ENCODE assay signal across 11 cellular contexts in the genomic region with DNA sequence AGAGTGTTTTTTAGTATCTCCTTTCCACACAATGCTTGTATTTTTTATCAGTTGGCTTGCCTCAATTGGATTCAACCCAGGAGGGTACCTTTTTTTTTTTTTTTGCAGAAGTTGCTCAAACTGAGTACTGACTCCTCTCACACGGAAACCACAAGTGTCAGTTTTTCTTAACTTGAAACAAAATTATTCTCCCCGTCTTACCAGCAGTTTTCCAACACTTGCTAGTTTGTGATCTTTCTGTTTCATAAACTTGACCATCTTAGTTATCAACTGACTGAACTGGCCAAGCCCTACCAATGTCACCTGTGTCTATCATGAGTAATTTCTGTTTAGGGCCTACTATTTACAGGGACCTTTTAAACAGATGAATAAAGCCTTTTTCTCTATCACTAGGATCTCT. TPM values are rescaled to one million over a fixed set of nuclear protein-coding genes. Genes with fewer than 3 reads are reported as not detected.
DNase-seq lines count a peak whose midpoint lies in the region; ATAC-seq and TF ChIP-seq lines count a peak whose summit lies in the region.
"Had no signal": no experiment of that assay in that cellular context is flagged by ENCODE, and none has a peak within 500 bp of the region (broad histone marks: within the 10 kb centered on the region; RNA-seq: fewer than 3 reads in every experiment).

No MANE protein-coding gene starts in this region.

- no peak overlapping the region for H3K27ac ChIP-seq in CD4-positive, alpha-beta T cell (ENCODE audit: low read depth, low read length)

- ATAC-seq in GM21360 (IDR thresholded peaks at IDR 0.05; ENCODE audit: unreplicated experiment) (peak; percentile 48), HG03354 (IDR thresholded peaks at IDR 0.05; ENCODE audit: poor library complexity, severe bottlenecking, unreplicated experiment) (peak; percentile 74)
- ATAC-seq in activated CD8-positive, alpha-beta T cell treated with anti-CD3 and anti-CD28 coated beads for 36 hours = peak; percentile 83
- ATAC-seq in CD4-positive, alpha-beta T cell (ENCODE audit: poor library complexity) = no peak

- H3K27me3 Mint-ChIP-seq in activated CD8-positive, alpha-beta T cell treated with anti-CD3 and anti-CD28 coated beads for 36 hours = peaks cover 4% of the 10 kb centered on the region
- H3K27me3 Mint-ChIP-seq in CD4-positive, alpha-beta T cell = no peaks in the 10 kb centered on the region

- no peak overlapping the region for H3K4me3 Mint-ChIP-seq in activated CD8-positive, alpha-beta T cell treated with anti-CD3 and anti-CD28 coated beads for 36 hours
- no peak overlapping the region for H3K4me3 Mint-ChIP-seq in CD4-positive, alpha-beta T cell
- H3K4me3 Mint-ChIP-seq: naive B cell, T-cell had no signal

- H3K9me3 ChIP-seq in CD4-positive, alpha-beta T cell (ENCODE audit: control insufficient read depth, low read length) = no peaks in the 10 kb centered on the region

- no peak for TF ChIP-seq CTCF in GM13976 (IDR thresholded peaks at IDR 0.05; ENCODE audit: borderline replicate concordance, control extremely low read depth, extremely low read depth, insufficient read depth, missing control alignments)
- TF ChIP-seq CTCF in activated CD8-positive, alpha-beta T cell treated with anti-CD3 and anti-CD28 coated beads for 36 hours (IDR thresholded peaks at IDR 0.05) = no peak
- no peak for TF ChIP-seq CTCF in CD4-positive, alpha-beta T cell (IDR thresholded peaks at IDR 0.05)

- H3K27ac Mint-ChIP-seq in activated CD8-positive, alpha-beta T cell treated with anti-CD3 and anti-CD28 coated beads for 36 hours = no peak overlapping the region
- H3K27ac Mint-ChIP-seq in CD4-positive, alpha-beta T cell = no peak overlapping the region

- in situ Hi-C loops in GM13976 (cut with MboI; ENCODE audit: low sequenced_read_pairs, unreplicated experiment) = loop anchor here (25.0 kb wide), 1 partner anchor 755 kb away; no protein-coding TSS in a partner anchor

- H3K4me1 Mint-ChIP-seq in activated CD8-positive, alpha-beta T cell treated with anti-CD3 and anti-CD28 coated beads for 36 hours (ENCODE audit: low read depth) = peaks cover 25% of the 10 kb centered on the region
- peaks cover 24% of the 10 kb centered on the region for H3K4me1 Mint-ChIP-seq in CD4-positive, alpha-beta T cell (ENCODE audit: low read depth)

- DNase-seq in GM13976 (ENCODE audit: low spot score) (peak; percentile 46), SHP77 treated with DMSO at 0.1 percent for 48 hours (lab: John Stamatoyannopoulos, UW) (no peak), NCI-H2029 (lab: John Stamatoyannopoulos, UW) (no peak)
- no peak for DNase-seq in activated CD8-positive, alpha-beta T cell treated with anti-CD3 and anti-CD28 coated beads for 36 hours
- no peak for DNase-seq in stimulated activated CD4-positive, alpha-beta T cell treated with anti-CD3 and anti-CD28 coated beads, Interleukin-2, amount 100 ng/mL, for 48 hours
- no peak for DNase-seq in CD4-positive, alpha-beta T cell
- DNase-seq: amygdala, naive B cell, T-cell had no signal

- no peaks in the 10 kb centered on the region for H3K36me3 Mint-ChIP-seq in activated CD8-positive, alpha-beta T cell treated with anti-CD3 and anti-CD28 coated beads for 36 hours (ENCODE audit: low read depth)
- H3K36me3 Mint-ChIP-seq in CD4-positive, alpha-beta T cell (ENCODE audit: low read depth) = no peaks in the 10 kb centered on the region
- H3K36me3 Mint-ChIP-seq: naive B cell, T-cell had no signal

- intact Hi-C loops in activated CD8-positive, alpha-beta T cell treated with anti-CD3 and anti-CD28 coated beads for 36 hours (cut with micrococcal nuclease) = no loop called here
- intact Hi-C loops in CD4-positive, alpha-beta T cell (cut with DNase I, micrococcal nuclease) = no loop called here

- no peaks in the 10 kb centered on the region for H3K27me3 ChIP-seq in CD4-positive, alpha-beta T cell (ENCODE audit: control insufficient read depth, insufficient read depth, low read length)

- POLR2A ChIA-PET in activated CD8-positive, alpha-beta T cell treated with anti-CD3 and anti-CD28 coated beads for 36 hours (lab: Charles Lee) = no interaction called here
- POLR2A ChIA-PET in CD4-positive, alpha-beta T cell (lab: Charles Lee) = interaction anchor here (0.6 to 1.0 kb wide), 2 partner anchors 34 to 156 kb away, joined by 3 to 4 read pairs; a partner anchor contains a TSS

- no peaks in the 10 kb centered on the region for H3K9me3 Mint-ChIP-seq in activated CD8-positive, alpha-beta T cell treated with anti-CD3 and anti-CD28 coated beads for 36 hours
- no peaks in the 10 kb centered on the region for H3K9me3 Mint-ChIP-seq in CD4-positive, alpha-beta T cell
- H3K9me3 Mint-ChIP-seq: T-cell had no signal

- CTCF ChIA-PET in activated CD8-positive, alpha-beta T cell treated with anti-CD3 and anti-CD28 coated beads for 36 hours (lab: Charles Lee) = interaction anchor here (0.7 to 6.1 kb wide), 3 partner anchors 18 to 34 kb away, joined by 3 to 39 read pairs (median 3); a partner anchor contains a TSS
- CTCF ChIA-PET in CD4-positive, alpha-beta T cell (lab: Charles Lee) = interaction anchor here (0.7 kb wide), 1 partner anchor 54 kb away, joined by 3 read pairs; no protein-coding TSS in a partner anchor

RNA-seq across cellular contexts. Expression of a gene that starts 34.1 kb away (rescaled TPM):
- total RNA-seq in activated CD8-positive, alpha-beta T cell treated with anti-CD3 and anti-CD28 coated beads for 36 hours = 10 to 100 TPM; 38.9 to 41.2 TPM
- total RNA-seq in CD4-positive, alpha-beta T cell = 10 to 100 TPM; 28.8 to 29.9 TPM
